ENCODE assay signal across 13 cellular contexts in genomic region chr4:153327247-153327646, GRCh38. TPM values are rescaled to one million over a fixed set of nuclear protein-coding genes. Genes with fewer than 3 reads are reported as not detected.
"Had no signal": no experiment of that assay in that cellular context is flagged by ENCODE, and none has a peak within 500 bp of the region (broad histone marks: within the 10 kb centered on the region; RNA-seq: fewer than 3 reads in every experiment).

No MANE protein-coding gene starts in this region.

- H3K4me1 ChIP-seq: upper lobe of right lung had no signal

- H3K9me3 Mint-ChIP-seq: activated naive CD4-positive, alpha-beta T cell treated with anti-CD3 and anti-CD28 coated beads, Interleukin-2, amount 50 U/mL, for 24 hours; brain; dendritic cell treated with granulocyte-macrophage colony-stimulating factor and Interleukin-4, amounts not matched to agents 40 ng/mL and 50 ng/mL, for 4 days had no signal

- H3K9me3 ChIP-seq: ovary, upper lobe of right lung had no signal

- H3K36me3 Mint-ChIP-seq: activated naive CD4-positive, alpha-beta T cell treated with anti-CD3 and anti-CD28 coated beads, Interleukin-2, amount 50 U/mL, for 24 hours had no signal

- H3K36me3 ChIP-seq: ovary had no signal

- H3K27ac ChIP-seq: hepatocyte, ovary, upper lobe of right lung had no signal

- H3K4me3 Mint-ChIP-seq: activated naive CD4-positive, alpha-beta T cell treated with anti-CD3 and anti-CD28 coated beads, Interleukin-2, amount 50 U/mL, for 24 hours; brain; dendritic cell treated with granulocyte-macrophage colony-stimulating factor and Interleukin-4, amounts not matched to agents 40 ng/mL and 50 ng/mL, for 4 days had no signal

- H3K27me3 Mint-ChIP-seq: activated naive CD4-positive, alpha-beta T cell treated with anti-CD3 and anti-CD28 coated beads, Interleukin-2, amount 50 U/mL, for 24 hours; brain had no signal

- H3K4me3 ChIP-seq: hepatocyte, ovary, upper lobe of right lung had no signal

- H3K4me2 ChIP-seq: hepatocyte had no signal

- H3K79me2 ChIP-seq: hepatocyte had no signal

- H3K4me1 Mint-ChIP-seq: activated naive CD4-positive, alpha-beta T cell treated with anti-CD3 and anti-CD28 coated beads, Interleukin-2, amount 50 U/mL, for 24 hours had no signal

- ATAC-seq: stimulated activated naive CD8-positive, alpha-beta T cell treated with anti-CD3 and anti-CD28 coated beads, Interleukin-15, Interleukin-2, amounts not matched to agents 100 U/mL and 50 U/mL, for 24 hours; upper lobe of right lung had no signal

- H3K27me3 ChIP-seq: hepatocyte, ovary, upper lobe of right lung had no signal

- H2AFZ ChIP-seq: hepatocyte had no signal

- DNase-seq: activated CD4-positive, alpha-beta T cell treated with anti-CD3 and anti-CD28 coated beads, Interleukin-2, amount 50 U/mL, for 1 hour; erythroblast; kidney glomerular epithelial cell; ovary; stimulated activated CD4-positive, alpha-beta T cell treated with anti-CD3 and anti-CD28 coated beads, Interleukin-12 subunit alpha, Interleukin-12 subunit beta, amount 100 ng/mL, for 4 hours; stimulated activated CD4-positive, alpha-beta T cell treated with anti-CD3 and anti-CD28 coated beads, Interleukin-2, amount 100 ng/mL, for 48 hours; stimulated activated naive CD8-positive, alpha-beta T cell treated with anti-CD3 and anti-CD28 coated beads, Interleukin-15, Interleukin-2, amounts not matched to agents 100 U/mL and 50 U/mL, for 24 hours; upper lobe of right lung had no signal

- H3K27ac Mint-ChIP-seq: activated naive CD4-positive, alpha-beta T cell treated with anti-CD3 and anti-CD28 coated beads, Interleukin-2, amount 50 U/mL, for 24 hours; dendritic cell treated with granulocyte-macrophage colony-stimulating factor and Interleukin-4, amounts not matched to agents 40 ng/mL and 50 ng/mL, for 4 days had no signal

RNA-seq across cellular contexts. Expression of gene MND1, which starts 17.2 kb away (rescaled TPM):
- total RNA-seq: mesenteric fat pad, upper lobe of right lung had no signal
